Comparison of ENCODE assay signal across 1 cellular context in the genomic region with DNA sequence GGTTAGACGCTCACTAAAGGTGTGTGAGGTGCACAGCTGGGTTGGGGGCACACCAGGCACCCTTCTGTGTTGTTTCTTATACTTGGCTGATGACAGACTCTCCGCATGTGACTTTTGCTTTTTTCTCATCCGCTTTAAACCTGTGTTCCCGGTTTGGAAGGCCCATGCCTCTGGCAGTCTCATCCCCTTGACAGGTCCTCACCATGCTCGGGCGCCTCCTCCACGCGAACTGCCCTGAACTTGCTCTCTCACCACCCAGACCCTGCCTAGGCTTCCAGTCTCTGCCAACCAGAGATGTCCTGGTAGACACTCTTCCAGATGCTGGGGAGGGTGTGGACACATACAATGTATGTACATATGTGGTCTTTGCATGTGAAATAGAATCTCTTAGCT.
TF ChIP-seq lines count a peak whose summit lies in the region.

No MANE protein-coding gene starts in this region.

TF ChIP-seq in H1, 55 proteins besides CTCF, POLR2A, EP300 and RAD21 (continued from another document):
- TF ChIP-seq, protein P1, sequence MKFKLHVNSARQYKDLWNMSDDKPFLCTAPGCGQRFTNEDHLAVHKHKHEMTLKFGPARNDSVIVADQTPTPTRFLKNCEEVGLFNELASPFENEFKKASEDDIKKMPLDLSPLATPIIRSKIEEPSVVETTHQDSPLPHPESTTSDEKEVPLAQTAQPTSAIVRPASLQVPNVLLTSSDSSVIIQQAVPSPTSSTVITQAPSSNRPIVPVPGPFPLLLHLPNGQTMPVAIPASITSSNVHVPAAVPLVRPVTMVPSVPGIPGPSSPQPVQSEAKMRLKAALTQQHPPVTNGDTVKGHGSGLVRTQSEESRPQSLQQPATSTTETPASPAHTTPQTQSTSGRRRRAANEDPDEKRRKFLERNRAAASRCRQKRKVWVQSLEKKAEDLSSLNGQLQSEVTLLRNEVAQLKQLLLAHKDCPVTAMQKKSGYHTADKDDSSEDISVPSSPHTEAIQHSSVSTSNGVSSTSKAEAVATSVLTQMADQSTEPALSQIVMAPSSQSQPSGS (IDR thresholded peaks at IDR 0.05; ENCODE audit: low read length) = no peak
